In the genomic region with DNA sequence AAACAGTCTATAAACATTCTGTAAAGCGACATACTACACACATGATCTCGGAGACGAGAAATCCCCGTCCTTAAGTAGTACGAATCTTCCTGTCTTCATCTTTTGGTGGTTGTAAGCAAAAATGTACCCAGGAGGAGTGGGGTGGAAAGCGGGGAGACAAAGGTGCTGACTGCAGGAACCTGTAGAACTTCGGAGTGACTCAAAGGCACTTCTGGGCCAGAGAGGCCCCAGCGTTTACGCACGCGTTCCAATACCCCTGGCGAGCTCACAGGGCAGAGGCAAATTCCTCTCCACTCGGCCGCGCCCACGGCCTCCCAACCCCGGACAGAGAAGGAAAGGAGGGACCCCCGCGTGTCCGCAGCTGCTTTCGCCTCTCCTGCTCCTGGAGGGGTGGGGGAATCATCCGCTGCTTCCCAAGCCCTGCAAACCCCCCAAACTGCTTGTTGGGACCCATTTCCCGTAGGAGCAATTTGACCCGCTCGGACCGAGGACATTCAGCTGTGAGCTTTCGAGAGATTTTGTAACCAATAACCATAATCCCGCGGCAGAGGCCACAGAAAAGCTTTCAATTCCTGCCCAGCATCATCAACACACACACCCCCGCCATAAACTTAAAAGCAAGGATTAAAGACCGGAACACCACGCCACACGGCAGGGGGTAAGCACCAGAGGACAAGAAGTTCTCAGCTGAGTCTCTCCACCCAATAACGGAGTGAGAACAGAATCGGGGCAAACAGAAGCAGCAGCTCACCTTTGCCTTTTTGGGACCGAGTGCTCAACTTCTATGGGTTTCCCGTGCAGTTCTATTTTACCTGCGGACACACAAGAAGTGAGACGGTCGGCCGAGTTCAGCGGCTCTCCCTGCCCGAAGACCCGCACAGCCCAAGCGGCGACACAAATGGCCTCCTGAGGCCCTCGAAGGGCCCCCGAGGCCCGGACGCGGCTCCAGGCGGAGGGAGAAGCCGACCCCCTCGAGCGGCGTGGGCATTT, we compare ENCODE assay signal across 8 cellular contexts. TPM values are rescaled to one million over a fixed set of nuclear protein-coding genes. Genes with fewer than 3 reads are reported as not detected.
DNase-seq lines count a peak whose midpoint lies in the region; ATAC-seq and TF ChIP-seq lines count a peak whose summit lies in the region.

No MANE protein-coding gene starts in this region.

- H3K36me3 ChIP-seq in DOHH2 (ENCODE audit: control insufficient read depth, low read length) (peaks cover 85% of the 10 kb centered on the region), SU-DHL-6 (ENCODE audit: low read length) (peaks cover 20% of the 10 kb centered on the region)

- peak; percentile 31 for DNase-seq in HFFc6
- no peak for DNase-seq in epithelial cell of proximal tubule (ENCODE audit: low read depth)
- peak; percentile 82 for DNase-seq in retina
- no peak for DNase-seq in iPS-NIHi11 (ENCODE audit: low spot score)
- no peak for DNase-seq in GM19238 (ENCODE audit: insufficient read length, low spot score)

- H3K36me3 Mint-ChIP-seq in HFFc6 (ENCODE audit: low read depth) = peaks cover 3% of the 10 kb centered on the region; the same call in 1 of the 2 replicates

- H3K27ac ChIP-seq in DOHH2 (ENCODE audit: low read depth, low read length) = peak overlapping the region; percentile 95
- H3K27ac ChIP-seq in SU-DHL-6 (ENCODE audit: low read depth, low read length) = peak overlapping the region; percentile 96

- H3K4me2 ChIP-seq in DOHH2 (ENCODE audit: low read length) (peak overlapping the region; percentile 94), SU-DHL-6 (ENCODE audit: low read depth, low read length, poor library complexity, severe bottlenecking) (peak overlapping the region; percentile 100)

- no peak for TF ChIP-seq CTCF in DOHH2 (IDR thresholded peaks at IDR 0.05; ENCODE audit: low read depth, low read length, poor library complexity, severe bottlenecking)
- TF ChIP-seq CTCF in HFFc6 (IDR thresholded peaks at IDR 0.05) = no peak
- TF ChIP-seq CTCF in SU-DHL-6 (IDR thresholded peaks at IDR 0.05; ENCODE audit: insufficient read depth, low read length, poor library complexity, severe bottlenecking) = no peak
- no peak for TF ChIP-seq CTCF in epithelial cell of proximal tubule (conservative IDR thresholded peaks at IDR 0.05; ENCODE audit: low read depth, low read length)

- peaks cover 5% of the 10 kb centered on the region for H3K27me3 Mint-ChIP-seq in HFFc6 (ENCODE audit: insufficient read depth)

- no peak overlapping the region for H2AFZ ChIP-seq in SU-DHL-6 (ENCODE audit: low read depth, low read length, severe bottlenecking)

- H3K9me3 ChIP-seq in DOHH2 (ENCODE audit: control insufficient read depth, insufficient read depth, low read length) = no peaks in the 10 kb centered on the region
- no peaks in the 10 kb centered on the region for H3K9me3 ChIP-seq in SU-DHL-6 (ENCODE audit: insufficient read depth, low read length)

- H3K9ac ChIP-seq in SU-DHL-6 (ENCODE audit: low read length) = peak overlapping the region; percentile 92

- H3K79me2 ChIP-seq in DOHH2 (ENCODE audit: control insufficient read depth, low read length) = peaks cover 91% of the 10 kb centered on the region
- peaks cover 86% of the 10 kb centered on the region for H3K79me2 ChIP-seq in SU-DHL-6 (ENCODE audit: insufficient read depth, low read length)

- ATAC-seq in HG03521 (IDR thresholded peaks at IDR 0.05; ENCODE audit: unreplicated experiment) = no peak

- H3K9me2 ChIP-seq in DOHH2 (replicated peaks; ENCODE audit: control insufficient read depth, low read length) = no peaks in the 10 kb centered on the region
- H3K9me2 ChIP-seq in SU-DHL-6 (replicated peaks; ENCODE audit: insufficient read depth, low read length) = no peaks in the 10 kb centered on the region

- H3K4me3 Mint-ChIP-seq in HFFc6 = peak overlapping the region; percentile 98

- peaks cover 46% of the 10 kb centered on the region for H3K4me1 ChIP-seq in DOHH2 (ENCODE audit: control insufficient read depth, low read length)

- H4K20me1 ChIP-seq in DOHH2 (ENCODE audit: control insufficient read depth, insufficient read depth, low read depth, low read length) = peaks cover 51% of the 10 kb centered on the region
- H4K20me1 ChIP-seq in SU-DHL-6 (ENCODE audit: low read depth, low read length) = peaks cover 17% of the 10 kb centered on the region; the same call in 1 of the 2 replicates

- peak overlapping the region; percentile 93 for H3K27ac Mint-ChIP-seq in HFFc6

- H3K27me3 ChIP-seq in DOHH2 (ENCODE audit: control insufficient read depth, low read length) (no peaks in the 10 kb centered on the region), SU-DHL-6 (ENCODE audit: low read length) (no peaks in the 10 kb centered on the region)

- H3K9me3 Mint-ChIP-seq in HFFc6 = no peaks in the 10 kb centered on the region

- H3F3A ChIP-seq in DOHH2 (ENCODE audit: control insufficient read depth, insufficient read depth) = peaks cover 25% of the 10 kb centered on the region
- peaks cover 43% of the 10 kb centered on the region for H3F3A ChIP-seq in SU-DHL-6 (ENCODE audit: insufficient read depth)

- peaks cover 55% of the 10 kb centered on the region for H3K4me1 Mint-ChIP-seq in HFFc6 (ENCODE audit: low read depth)

- H3K4me3 ChIP-seq in DOHH2 (ENCODE audit: low read length) = peak overlapping the region; percentile 75
- H3K4me3 ChIP-seq in SU-DHL-6 (ENCODE audit: insufficient read depth, low read length, poor library complexity, severe bottlenecking) = peak overlapping the region; percentile 90
- H3K4me3 ChIP-seq in epithelial cell of proximal tubule (ENCODE audit: low read depth, low read length) = peak overlapping the region; percentile 58

RNA-seq across cellular contexts. Expression of a gene that starts 2.3 kb away (rescaled TPM):
- 10 to 100 TPM; 23.8 to 33.1 (median 31.0) TPM for total RNA-seq in HFFc6 (2021; fragmentation: NEBNext Ultra II Directional; extraction: Animal tissue kit (Norgen Biotek cat#: 25700))
- 42.4 and 49.3 TPM in 2 replicates for total RNA-seq in epithelial cell of proximal tubule

Comparison
In these comparisons a context has a peak if more than half of its experiments do, and no peak if none do; other contexts are left out.
1. DNase-seq: peak in HFFc6 (single experiment) and retina (single experiment); none in epithelial cell of proximal tubule (single experiment), iPS-NIHi11 (single experiment) and GM19238 (single experiment).
2. Peak in every context shown above with its lines, with median percentiles within 50 percentile points of each other: H3K4me3 ChIP-seq.